ENCODE assay signal across 9 cellular contexts in genomic region chr11:68749501-68750196, GRCh38. TPM values are rescaled to one million over a fixed set of nuclear protein-coding genes. Genes with fewer than 3 reads are reported as not detected.
DNase-seq lines count a peak whose midpoint lies in the region; ATAC-seq and TF ChIP-seq lines count a peak whose summit lies in the region.
"Had no signal": no experiment of that assay in that cellular context is flagged by ENCODE, and none has a peak within 500 bp of the region (broad histone marks: within the 10 kb centered on the region; RNA-seq: fewer than 3 reads in every experiment).

No MANE protein-coding gene starts in this region.

- H3K9me3 Mint-ChIP-seq in IgD-negative memory B cell (no peaks in the 10 kb centered on the region), neural crest cell (no peaks in the 10 kb centered on the region)
- H3K9me3 Mint-ChIP-seq in effector memory CD8-positive, alpha-beta T cell: no peaks in the 10 kb centered on the region

- H3K36me3 Mint-ChIP-seq in IgD-negative memory B cell (peaks cover 2% of the 10 kb centered on the region), neural crest cell (ENCODE audit: low read depth) (no peaks in the 10 kb centered on the region)
- H3K36me3 Mint-ChIP-seq in effector memory CD8-positive, alpha-beta T cell (ENCODE audit: insufficient read depth): peaks cover 4% of the 10 kb centered on the region

- ATAC-seq in effector memory CD8-positive, alpha-beta T cell (replicated peaks): no peak
- ATAC-seq in left lobe of liver: no peak

- no peak for TF ChIP-seq CTCF in neural crest cell (conservative IDR thresholded peaks at IDR 0.05)

- H3K4me3 Mint-ChIP-seq in IgD-negative memory B cell (peak overlapping the region; percentile 31 to 90 (median 85)), neural crest cell (peak overlapping the region; percentile 82)
- H3K4me3 Mint-ChIP-seq in effector memory CD8-positive, alpha-beta T cell: peak overlapping the region; percentile 61 to 69

- DNase-seq in DMS114 treated with DMSO at 0.1 percent for 48 hours (lab: John Stamatoyannopoulos, UW; ENCODE audit: unreplicated experiment): peak; percentile 82
- no peak for DNase-seq in effector memory CD8-positive, alpha-beta T cell
- peak; percentile 16 for DNase-seq in neural crest cell (ENCODE audit: low read depth, low spot score)
- DNase-seq in left lobe of liver (ENCODE audit: low spot score): no peak
- no peak for DNase-seq in H4 (ENCODE audit: low spot score)
- DNase-seq in erythroblast (lab: John Stamatoyannopoulos, UW): no peak
- DNase-seq in medulla oblongata (ENCODE audit: extremely low spot score): no peak
- DNase-seq: NCI-H1417 had no signal

- H3K27ac Mint-ChIP-seq in IgD-negative memory B cell (peak overlapping the region; percentile 8 to 85 (median 39)), neural crest cell (ENCODE audit: unreplicated experiment) (peak overlapping the region; percentile 2)
- H3K27ac Mint-ChIP-seq in effector memory CD8-positive, alpha-beta T cell: peak overlapping the region; percentile 11 to 50

- H3K4me1 Mint-ChIP-seq in IgD-negative memory B cell (peaks cover 2 to 9% (median 5%) of the 10 kb centered on the region in 3 donors), neural crest cell (peaks cover 27% of the 10 kb centered on the region)
- peaks cover 3 to 9% of the 10 kb centered on the region in 2 donors for H3K4me1 Mint-ChIP-seq in effector memory CD8-positive, alpha-beta T cell (ENCODE audit: low read depth in 2 of 2)

- no peak for TF ChIP-seq POLR2A in erythroblast (IDR thresholded peaks at IDR 0.05; ENCODE audit: low read length)

- H3K27me3 Mint-ChIP-seq in IgD-negative memory B cell (no peaks in the 10 kb centered on the region), neural crest cell (ENCODE audit: low read depth) (peaks cover 12% of the 10 kb centered on the region)
- H3K27me3 Mint-ChIP-seq in effector memory CD8-positive, alpha-beta T cell: no peaks in the 10 kb centered on the region

RNA-seq across cellular contexts. Expression of gene TESMIN, which starts 1.7 kb away (rescaled TPM):
- 5.1 TPM for polyA plus RNA-seq in IgD-negative memory B cell
- total RNA-seq in neural crest cell: 4.2 and 6.8 TPM in 2 replicates
- 0.70 TPM for total RNA-seq in left lobe of liver
- 0.76 and 4.5 TPM in 2 replicates for total RNA-seq in H4 (2014; rRNA removed; shearing (Covaris generic))

Comparison
In these comparisons a context has a peak if more than half of its experiments do, and no peak if none do; other contexts are left out.
1. DNase-seq: peak in DMS114 treated with DMSO at 0.1 percent for 48 hours (single experiment) and neural crest cell (single experiment); none in effector memory CD8-positive, alpha-beta T cell (0 of 3), left lobe of liver (single experiment), H4 (single experiment), erythroblast (0 of 2) and medulla oblongata (single experiment).
2. Peak in every context shown above with its lines, with median percentiles within 50 percentile points of each other: H3K27ac Mint-ChIP-seq and H3K4me3 Mint-ChIP-seq.